In the genomic region with DNA sequence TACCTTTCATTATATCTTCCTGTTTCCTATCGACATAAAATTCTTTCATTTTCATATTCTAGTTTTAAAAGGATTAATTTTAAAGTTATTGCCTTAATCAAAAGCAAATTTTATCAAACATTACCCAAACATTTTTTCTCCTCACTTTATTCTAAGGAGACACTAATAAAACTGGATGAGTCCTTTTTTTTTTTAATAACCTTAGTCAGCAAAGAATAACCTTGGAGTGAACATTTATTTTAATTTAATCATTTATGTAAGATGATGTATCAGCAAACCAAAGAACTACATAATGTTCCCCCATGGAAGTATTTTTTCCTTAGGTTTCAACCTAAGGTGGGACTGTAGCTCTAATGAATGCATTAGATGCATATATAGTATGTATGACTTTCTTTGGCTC, we compare ENCODE assay signal across 3 cellular contexts.
TF ChIP-seq lines count a peak whose summit lies in the region.

No MANE protein-coding gene starts in this region.

TF ChIP-seq in A549, 52 proteins besides CTCF, POLR2A, EP300 and RAD21:
- TF ChIP-seq, protein P1, sequence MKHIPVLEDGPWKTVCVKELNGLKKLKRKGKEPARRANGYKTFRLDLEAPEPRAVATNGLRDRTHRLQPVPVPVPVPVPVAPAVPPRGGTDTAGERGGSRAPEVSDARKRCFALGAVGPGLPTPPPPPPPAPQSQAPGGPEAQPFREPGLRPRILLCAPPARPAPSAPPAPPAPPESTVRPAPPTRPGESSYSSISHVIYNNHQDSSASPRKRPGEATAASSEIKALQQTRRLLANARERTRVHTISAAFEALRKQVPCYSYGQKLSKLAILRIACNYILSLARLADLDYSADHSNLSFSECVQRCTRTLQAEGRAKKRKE (CRISPR knock-in tag; IDR thresholded peaks at IDR 0.05; ENCODE audit: low read depth) = no peak
- TF ChIP-seq ZC3H11A (IDR thresholded peaks at IDR 0.05) (no peak), MAFK (IDR thresholded peaks at IDR 0.05; ENCODE audit: partially characterized antibody) (peak; percentile 49), CHD2 (IDR thresholded peaks at IDR 0.05; ENCODE audit: low read length, partially characterized antibody) (no peak), HOXB5 (CRISPR knock-in tag; IDR thresholded peaks at IDR 0.05) (no peak), CEBPB (IDR thresholded peaks at IDR 0.05) (no peak), HOXB13 (CRISPR knock-in tag; IDR thresholded peaks at IDR 0.05; ENCODE audit: low read depth) (no peak), TP53 (CRISPR knock-in tag; IDR thresholded peaks at IDR 0.05) (no peak)

TF ChIP-seq in IMR-90, 13 proteins besides CTCF, POLR2A, EP300 and RAD21:
- TF ChIP-seq, protein P2, sequence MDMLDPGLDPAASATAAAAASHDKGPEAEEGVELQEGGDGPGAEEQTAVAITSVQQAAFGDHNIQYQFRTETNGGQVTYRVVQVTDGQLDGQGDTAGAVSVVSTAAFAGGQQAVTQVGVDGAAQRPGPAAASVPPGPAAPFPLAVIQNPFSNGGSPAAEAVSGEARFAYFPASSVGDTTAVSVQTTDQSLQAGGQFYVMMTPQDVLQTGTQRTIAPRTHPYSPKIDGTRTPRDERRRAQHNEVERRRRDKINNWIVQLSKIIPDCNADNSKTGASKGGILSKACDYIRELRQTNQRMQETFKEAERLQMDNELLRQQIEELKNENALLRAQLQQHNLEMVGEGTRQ (IDR thresholded peaks at IDR 0.05; ENCODE audit: low read depth, low read length) = no peak
- TF ChIP-seq MAFK (IDR thresholded peaks at IDR 0.05; ENCODE audit: low read depth, low read length) (peak; percentile 61), CHD1 (IDR thresholded peaks at IDR 0.05; ENCODE audit: low read depth, low read length) (no peak), NFE2L2 (IDR thresholded peaks at IDR 0.05; ENCODE audit: low read depth, low read length) (no peak), CEBPB (IDR thresholded peaks at IDR 0.05; ENCODE audit: low read depth, low read length) (no peak)

TF ChIP-seq in GM12878, 131 proteins besides CTCF, POLR2A, EP300 and RAD21:
- TF ChIP-seq, protein P3, sequence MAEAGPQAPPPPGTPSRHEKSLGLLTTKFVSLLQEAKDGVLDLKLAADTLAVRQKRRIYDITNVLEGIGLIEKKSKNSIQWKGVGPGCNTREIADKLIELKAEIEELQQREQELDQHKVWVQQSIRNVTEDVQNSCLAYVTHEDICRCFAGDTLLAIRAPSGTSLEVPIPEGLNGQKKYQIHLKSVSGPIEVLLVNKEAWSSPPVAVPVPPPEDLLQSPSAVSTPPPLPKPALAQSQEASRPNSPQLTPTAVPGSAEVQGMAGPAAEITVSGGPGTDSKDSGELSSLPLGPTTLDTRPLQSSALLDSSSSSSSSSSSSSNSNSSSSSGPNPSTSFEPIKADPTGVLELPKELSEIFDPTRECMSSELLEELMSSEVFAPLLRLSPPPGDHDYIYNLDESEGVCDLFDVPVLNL (IDR thresholded peaks at IDR 0.05; ENCODE audit: low read depth, low read length) = no peak
- TF ChIP-seq, protein P4, sequence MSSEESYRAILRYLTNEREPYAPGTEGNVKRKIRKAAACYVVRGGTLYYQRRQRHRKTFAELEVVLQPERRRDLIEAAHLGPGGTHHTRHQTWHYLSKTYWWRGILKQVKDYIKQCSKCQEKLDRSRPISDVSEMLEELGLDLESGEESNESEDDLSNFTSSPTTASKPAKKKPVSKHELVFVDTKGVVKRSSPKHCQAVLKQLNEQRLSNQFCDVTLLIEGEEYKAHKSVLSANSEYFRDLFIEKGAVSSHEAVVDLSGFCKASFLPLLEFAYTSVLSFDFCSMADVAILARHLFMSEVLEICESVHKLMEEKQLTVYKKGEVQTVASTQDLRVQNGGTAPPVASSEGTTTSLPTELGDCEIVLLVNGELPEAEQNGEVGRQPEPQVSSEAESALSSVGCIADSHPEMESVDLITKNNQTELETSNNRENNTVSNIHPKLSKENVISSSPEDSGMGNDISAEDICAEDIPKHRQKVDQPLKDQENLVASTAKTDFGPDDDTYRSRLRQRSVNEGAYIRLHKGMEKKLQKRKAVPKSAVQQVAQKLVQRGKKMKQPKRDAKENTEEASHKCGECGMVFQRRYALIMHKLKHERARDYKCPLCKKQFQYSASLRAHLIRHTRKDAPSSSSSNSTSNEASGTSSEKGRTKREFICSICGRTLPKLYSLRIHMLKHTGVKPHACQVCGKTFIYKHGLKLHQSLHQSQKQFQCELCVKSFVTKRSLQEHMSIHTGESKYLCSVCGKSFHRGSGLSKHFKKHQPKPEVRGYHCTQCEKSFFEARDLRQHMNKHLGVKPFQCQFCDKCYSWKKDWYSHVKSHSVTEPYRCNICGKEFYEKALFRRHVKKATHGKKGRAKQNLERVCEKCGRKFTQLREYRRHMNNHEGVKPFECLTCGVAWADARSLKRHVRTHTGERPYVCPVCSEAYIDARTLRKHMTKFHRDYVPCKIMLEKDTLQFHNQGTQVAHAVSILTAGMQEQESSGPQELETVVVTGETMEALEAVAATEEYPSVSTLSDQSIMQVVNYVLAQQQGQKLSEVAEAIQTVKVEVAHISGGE (CRISPR knock-in tag; IDR thresholded peaks at IDR 0.05) = no peak
- TF ChIP-seq MEF2B (IDR thresholded peaks at IDR 0.05; ENCODE audit: partially characterized antibody, poor library complexity, severe bottlenecking) (no peak), BCL11A (IDR thresholded peaks at IDR 0.05; ENCODE audit: low read depth, low read length) (no peak), RAD51 (IDR thresholded peaks at IDR 0.05) (no peak), SMARCA5 (IDR thresholded peaks at IDR 0.05) (no peak), YBX1 (IDR thresholded peaks at IDR 0.05) (no peak), STAT3 (IDR thresholded peaks at IDR 0.05; ENCODE audit: low read depth, low read length) (no peak), CREM (IDR thresholded peaks at IDR 0.05; ENCODE audit: low read depth) (no peak), WRNIP1 (IDR thresholded peaks at IDR 0.05; ENCODE audit: borderline replicate concordance, low read depth, low read length) (no peak), MEF2A (IDR thresholded peaks at IDR 0.05; ENCODE audit: insufficient read depth, low read depth, low read length) (no peak), NBN (IDR thresholded peaks at IDR 0.05) (no peak), ATF7 (IDR thresholded peaks at IDR 0.05; ENCODE audit: low read depth) (no peak)
- TF ChIP-seq, protein P5, sequence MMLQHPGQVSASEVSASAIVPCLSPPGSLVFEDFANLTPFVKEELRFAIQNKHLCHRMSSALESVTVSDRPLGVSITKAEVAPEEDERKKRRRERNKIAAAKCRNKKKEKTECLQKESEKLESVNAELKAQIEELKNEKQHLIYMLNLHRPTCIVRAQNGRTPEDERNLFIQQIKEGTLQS (IDR thresholded peaks at IDR 0.05; ENCODE audit: borderline replicate concordance, extremely low read depth, low read depth, low read length) = no peak
- TF ChIP-seq, protein P6, sequence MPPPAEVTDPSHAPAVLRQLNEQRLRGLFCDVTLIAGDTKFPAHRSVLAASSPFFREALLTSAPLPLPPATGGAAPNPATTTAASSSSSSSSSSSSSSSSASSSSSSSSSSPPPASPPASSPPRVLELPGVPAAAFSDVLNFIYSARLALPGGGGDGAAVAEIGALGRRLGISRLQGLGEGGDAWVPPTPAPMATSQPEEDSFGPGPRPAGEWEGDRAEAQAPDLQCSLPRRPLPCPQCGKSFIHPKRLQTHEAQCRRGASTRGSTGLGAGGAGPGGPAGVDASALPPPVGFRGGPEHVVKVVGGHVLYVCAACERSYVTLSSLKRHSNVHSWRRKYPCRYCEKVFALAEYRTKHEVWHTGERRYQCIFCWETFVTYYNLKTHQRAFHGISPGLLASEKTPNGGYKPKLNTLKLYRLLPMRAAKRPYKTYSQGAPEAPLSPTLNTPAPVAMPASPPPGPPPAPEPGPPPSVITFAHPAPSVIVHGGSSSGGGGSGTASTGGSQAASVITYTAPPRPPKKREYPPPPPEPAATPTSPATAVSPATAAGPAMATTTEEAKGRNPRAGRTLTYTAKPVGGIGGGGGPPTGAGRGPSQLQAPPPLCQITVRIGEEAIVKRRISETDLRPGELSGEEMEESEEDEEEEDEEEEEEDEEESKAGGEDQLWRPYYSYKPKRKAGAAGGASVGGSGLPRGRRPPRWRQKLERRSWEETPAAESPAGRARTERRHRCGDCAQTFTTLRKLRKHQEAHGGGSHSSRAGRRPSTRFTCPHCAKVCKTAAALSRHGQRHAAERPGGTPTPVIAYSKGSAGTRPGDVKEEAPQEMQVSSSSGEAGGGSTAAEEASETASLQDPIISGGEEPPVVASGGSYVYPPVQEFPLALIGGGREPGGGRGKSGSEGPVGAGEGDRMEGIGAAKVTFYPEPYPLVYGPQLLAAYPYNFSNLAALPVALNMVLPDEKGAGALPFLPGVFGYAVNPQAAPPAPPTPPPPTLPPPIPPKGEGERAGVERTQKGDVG (CRISPR knock-in tag; IDR thresholded peaks at IDR 0.05) = no peak
- TF ChIP-seq, protein P7, sequence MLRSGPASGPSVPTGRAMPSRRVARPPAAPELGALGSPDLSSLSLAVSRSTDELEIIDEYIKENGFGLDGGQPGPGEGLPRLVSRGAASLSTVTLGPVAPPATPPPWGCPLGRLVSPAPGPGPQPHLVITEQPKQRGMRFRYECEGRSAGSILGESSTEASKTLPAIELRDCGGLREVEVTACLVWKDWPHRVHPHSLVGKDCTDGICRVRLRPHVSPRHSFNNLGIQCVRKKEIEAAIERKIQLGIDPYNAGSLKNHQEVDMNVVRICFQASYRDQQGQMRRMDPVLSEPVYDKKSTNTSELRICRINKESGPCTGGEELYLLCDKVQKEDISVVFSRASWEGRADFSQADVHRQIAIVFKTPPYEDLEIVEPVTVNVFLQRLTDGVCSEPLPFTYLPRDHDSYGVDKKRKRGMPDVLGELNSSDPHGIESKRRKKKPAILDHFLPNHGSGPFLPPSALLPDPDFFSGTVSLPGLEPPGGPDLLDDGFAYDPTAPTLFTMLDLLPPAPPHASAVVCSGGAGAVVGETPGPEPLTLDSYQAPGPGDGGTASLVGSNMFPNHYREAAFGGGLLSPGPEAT (IDR thresholded peaks at IDR 0.05; ENCODE audit: low read depth) = no peak
